8 cellular contexts compared by ENCODE assay signal in the genomic region with DNA sequence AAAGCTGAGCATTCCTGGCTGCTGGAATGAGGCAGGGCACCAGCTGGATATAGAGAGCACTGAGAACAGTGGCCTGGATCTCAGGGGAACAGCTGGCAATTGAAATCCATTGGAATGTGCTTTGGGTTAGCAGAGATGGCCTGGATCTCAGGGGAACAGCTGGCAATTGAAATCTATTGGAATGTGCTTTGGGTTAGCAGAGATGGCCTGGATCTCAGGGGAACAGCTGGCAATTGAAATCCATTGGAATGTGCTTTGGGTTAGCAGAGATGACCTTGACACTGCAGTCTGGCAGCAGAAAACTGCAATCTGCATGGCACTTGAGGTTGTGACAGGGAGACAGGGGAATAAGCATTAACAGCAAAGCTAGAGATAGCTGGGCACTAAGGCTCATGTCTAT. TPM values are rescaled to one million over a fixed set of nuclear protein-coding genes. Genes with fewer than 3 reads are reported as not detected.
"Had no signal": no experiment of that assay in that cellular context is flagged by ENCODE, and none has a peak within 500 bp of the region (broad histone marks: within the 10 kb centered on the region; RNA-seq: fewer than 3 reads in every experiment).

No MANE protein-coding gene starts in this region.

RNA-seq across cellular contexts. Expression of gene HSD3B1, which starts 10.7 kb away (rescaled TPM):
- total RNA-seq: activated B cell treated with CpG ODN at 0.5 μM for 24 hours; activated CD4-positive, alpha-beta memory T cell treated with anti-CD3 and anti-CD28 coated beads for 36 hours; activated naive CD4-positive, alpha-beta T cell treated with anti-CD3 and anti-CD28 coated beads for 36 hours; activated naive CD4-positive, alpha-beta T cell treated with anti-CD3 and anti-CD28 coated beads, Interleukin-2, amount 50 U/mL, for 72 hours; activated T-cell treated with anti-CD3 and anti-CD28 coated beads, Interleukin-2, amount 50 U/mL, for 4 hours; activated T-helper 1 cell treated with anti-CD3 and anti-CD28 coated beads, Interleukin-12 subunit alpha, Interleukin-12 subunit beta, Interleukin-2, Interleukin-4 antibody, amounts not matched to agents 30 ng/mL and 10 ng/mL and 1 ng/mL, durations not matched to agents 14 hours and 24 hours and 36 hours; RPMI7951 had no signal
- polyA plus RNA-seq: IgD-negative memory B cell had no signal
